ENCODE assay signal across 20 cellular contexts in genomic region chr5:161765611-161766010, GRCh38.
A peak's percentile ranks its signal among the peaks of the same experiment; 100 is the strongest.
DNase-seq lines count a peak whose midpoint lies in the region; ATAC-seq and TF ChIP-seq lines count a peak whose summit lies in the region.
"Had no signal": no experiment of that assay in that cellular context is flagged by ENCODE, and none has a peak within 500 bp of the region (broad histone marks: within the 10 kb centered on the region; RNA-seq: fewer than 3 reads in every experiment).

No MANE protein-coding gene starts in this region.

- TF ChIP-seq CTCF in GM23338 (conservative IDR thresholded peaks at IDR 0.05; ENCODE audit: low read depth in 2 of 2) (no peak), neural progenitor cell (IDR thresholded peaks at IDR 0.05) (no peak)

- no peaks in the 10 kb centered on the region for H3K4me1 ChIP-seq in GM23338 (ENCODE audit: insufficient read depth)
- H3K4me1 ChIP-seq in mesendoderm (ENCODE audit: control insufficient read depth, low read depth, low read length) = peaks cover 10% of the 10 kb centered on the region
- peaks cover 8% of the 10 kb centered on the region for H3K4me1 ChIP-seq in neural progenitor cell
- H3K4me1 ChIP-seq: BE2C, BLaER1 had no signal

- no CpG with 5 or more reads among the region's 2 CpGs for WGBS in mesendoderm (ENCODE audit: extremely low coverage, insufficient coverage, low lambda C conversion rate)

- no peaks in the 10 kb centered on the region for H3K36me3 Mint-ChIP-seq in GM23338 (ENCODE audit: low read depth)
- H3K36me3 Mint-ChIP-seq in neural progenitor cell = no peaks in the 10 kb centered on the region
- H3K36me3 Mint-ChIP-seq: CD14-positive monocyte; CD4-positive, alpha-beta memory T cell; CD4-positive, CD25-positive, alpha-beta regulatory T cell; CD8-positive, alpha-beta memory T cell had no signal

- no peak overlapping the region for H3K4ac ChIP-seq in mesendoderm (ENCODE audit: low read depth, low read length)

- H3K79me2 ChIP-seq in GM23338 (replicated peaks; ENCODE audit: insufficient read depth) = no peaks in the 10 kb centered on the region
- H3K79me2 ChIP-seq in mesendoderm (ENCODE audit: control insufficient read depth, insufficient read depth, low read length) = no peaks in the 10 kb centered on the region
- H3K79me2 ChIP-seq in neural progenitor cell (ENCODE audit: low read depth) = no peaks in the 10 kb centered on the region

- H3K27ac ChIP-seq in GM23338 (ENCODE audit: low read depth) = no peak overlapping the region
- H3K27ac ChIP-seq in mesendoderm (ENCODE audit: low read depth, low read length) = no peak overlapping the region
- H3K27ac ChIP-seq in neural progenitor cell = no peak overlapping the region
- H3K27ac ChIP-seq: BLaER1 had no signal

- no peak overlapping the region for H3K18ac ChIP-seq in mesendoderm (ENCODE audit: low read length)

- H3K27me3 ChIP-seq in GM23338 (ENCODE audit: insufficient read depth) (no peaks in the 10 kb centered on the region), mesendoderm (ENCODE audit: insufficient read depth, low read length, poor library complexity) (no peaks in the 10 kb centered on the region), neural progenitor cell (no peaks in the 10 kb centered on the region)
- H3K27me3 ChIP-seq: BE2C, BLaER1 had no signal

- H3K27me3 Mint-ChIP-seq in GM23338 (ENCODE audit: insufficient read depth, low read depth, poor library complexity) (peaks cover 4% of the 10 kb centered on the region), neural progenitor cell (ENCODE audit: insufficient read depth, low read depth) (peaks cover 2% of the 10 kb centered on the region)
- H3K27me3 Mint-ChIP-seq: CD4-positive, alpha-beta memory T cell; CD4-positive, CD25-positive, alpha-beta regulatory T cell; CD8-positive, alpha-beta memory T cell had no signal

- no peak overlapping the region for H2BK120ac ChIP-seq in mesendoderm (ENCODE audit: low read depth, low read length)

- H3K79me1 ChIP-seq in mesendoderm (ENCODE audit: low read length) = no peaks in the 10 kb centered on the region

- no peak overlapping the region for H2BK15ac ChIP-seq in mesendoderm (replicated peaks; ENCODE audit: low read depth)

- ATAC-seq in GM23338 = no peak
- ATAC-seq: GM12878 had no signal

- no peaks in the 10 kb centered on the region for H3K36me3 ChIP-seq in GM23338 (ENCODE audit: insufficient read depth)
- no peaks in the 10 kb centered on the region for H3K36me3 ChIP-seq in mesendoderm (ENCODE audit: control insufficient read depth, insufficient read depth, low read length)
- no peaks in the 10 kb centered on the region for H3K36me3 ChIP-seq in neural progenitor cell
- H3K36me3 ChIP-seq: BE2C, BLaER1 had no signal

- H3K9me3 ChIP-seq in neural progenitor cell (ENCODE audit: low read depth) = no peaks in the 10 kb centered on the region
- H3K9me3 ChIP-seq: BE2C, BLaER1 had no signal

- H4K5ac ChIP-seq in mesendoderm (ENCODE audit: low read length) = no peak overlapping the region

- H4K20me1 ChIP-seq in GM23338 (replicated peaks; ENCODE audit: insufficient read depth) (no peaks in the 10 kb centered on the region), neural progenitor cell (ENCODE audit: low read depth) (no peaks in the 10 kb centered on the region)
- H4K20me1 ChIP-seq: BLaER1 had no signal

- H3K9me3 Mint-ChIP-seq in GM23338 (no peaks in the 10 kb centered on the region), neural progenitor cell (peaks cover 3% of the 10 kb centered on the region)

- H3K23ac ChIP-seq in mesendoderm (ENCODE audit: low read length) = no peak overlapping the region

- H3K9ac ChIP-seq in mesendoderm (ENCODE audit: low read length) = no peak overlapping the region
- H3K9ac ChIP-seq in neural progenitor cell = no peak overlapping the region
- H3K9ac ChIP-seq: BLaER1 had no signal

- H3K56ac ChIP-seq in mesendoderm (ENCODE audit: low read length) = no peak overlapping the region

- no peak overlapping the region for H2AK5ac ChIP-seq in mesendoderm (ENCODE audit: low read length)

- H3F3A ChIP-seq in GM23338 (replicated peaks; ENCODE audit: low read depth) = no peaks in the 10 kb centered on the region
- no peaks in the 10 kb centered on the region for H3F3A ChIP-seq in neural progenitor cell (ENCODE audit: low read depth)

- no peak overlapping the region for H2BK5ac ChIP-seq in mesendoderm (ENCODE audit: low read length)

- H4K8ac ChIP-seq in mesendoderm (ENCODE audit: low read depth, low read length) = no peak overlapping the region

- H2AFZ ChIP-seq in GM23338 = peak overlapping the region; percentile 43; the same call in 1 of the 2 replicates
- H2AFZ ChIP-seq in neural progenitor cell (replicated peaks) = peak overlapping the region; percentile 69

- H3K9me2 ChIP-seq in GM23338 (ENCODE audit: insufficient read depth) = no peaks in the 10 kb centered on the region

- no peak overlapping the region for H3K4me3 Mint-ChIP-seq in GM23338
- no peak overlapping the region for H3K4me3 Mint-ChIP-seq in neural progenitor cell
- H3K4me3 Mint-ChIP-seq: CD14-positive monocyte; CD4-positive, alpha-beta memory T cell; CD4-positive, CD25-positive, alpha-beta regulatory T cell; CD8-positive, alpha-beta memory T cell had no signal

- DNase-seq in GM23338 (ENCODE audit: low spot score) (no peak), cerebellum (ENCODE audit: low spot score) (peak; percentile 27), mesendoderm (peak; percentile 34), neural progenitor cell (ENCODE audit: low spot score) (no peak), anterior cingulate cortex (lab: John Stamatoyannopoulos, UW) (no peak), NCI-H1105 (lab: John Stamatoyannopoulos, UW) (no peak), ureter (ENCODE audit: low spot score) (no peak)
- no peak for DNase-seq in stimulated activated CD4-positive, alpha-beta T cell treated with anti-CD3 and anti-CD28 coated beads, Interleukin-1b, Interleukin-23, amount 100 ng/mL, for 48 hours
- DNase-seq: 8988T; ACHN; BE2C; CD4-positive, alpha-beta memory T cell; CD4-positive, CD25-positive, alpha-beta regulatory T cell; CD8-positive, alpha-beta memory T cell; COR-L47; DMS79 treated with DMSO at 0.1 percent for 48 hours; GDM1 had no signal

- H3K27ac Mint-ChIP-seq in GM23338 (no peak overlapping the region), neural progenitor cell (no peak overlapping the region)
- H3K27ac Mint-ChIP-seq: CD14-positive monocyte; CD4-positive, alpha-beta memory T cell; CD4-positive, CD25-positive, alpha-beta regulatory T cell; CD8-positive, alpha-beta memory T cell had no signal

- H3K4me2 ChIP-seq in GM23338 (no peak overlapping the region), mesendoderm (ENCODE audit: low read length) (no peak overlapping the region), neural progenitor cell (no peak overlapping the region)
- H3K4me2 ChIP-seq: BLaER1 had no signal

- H3K4me3 ChIP-seq in GM23338 (no peak overlapping the region), mesendoderm (ENCODE audit: low read length) (no peak overlapping the region), neural progenitor cell (no peak overlapping the region)
- H3K4me3 ChIP-seq: BLaER1, GM12878 had no signal

- H3K4me1 Mint-ChIP-seq in GM23338 (peaks cover 6% of the 10 kb centered on the region), neural progenitor cell (no peaks in the 10 kb centered on the region)
- H3K4me1 Mint-ChIP-seq: CD14-positive monocyte; CD4-positive, alpha-beta memory T cell; CD4-positive, CD25-positive, alpha-beta regulatory T cell; CD8-positive, alpha-beta memory T cell had no signal

Comparison
In these comparisons a context has a peak if more than half of its experiments do, and no peak if none do; other contexts are left out.
1. DNase-seq: peak in cerebellum (single experiment) and mesendoderm (single experiment); none in GM23338 (single experiment), neural progenitor cell (single experiment), stimulated activated CD4-positive, alpha-beta T cell treated with anti-CD3 and anti-CD28 coated beads, Interleukin-1b, Interleukin-23, amount 100 ng/mL, for 48 hours (single experiment), anterior cingulate cortex (0 of 58), NCI-H1105 (single experiment) and ureter (single experiment).